In genomic region chr5:140690376-140690932, GRCh38 we compare ENCODE assay signal across 8 cellular contexts. TPM values are rescaled to one million over a fixed set of nuclear protein-coding genes. Genes with fewer than 3 reads are reported as not detected.
DNase-seq lines count a peak whose midpoint lies in the region; ATAC-seq lines count a peak whose summit lies in the region.

No MANE protein-coding gene starts in this region.

- DNase-seq in activated T-cell treated with anti-CD3 and anti-CD28 coated beads, Interleukin-2, amount 50 U/mL, for 24 hours, result no peak
- no peak for DNase-seq in activated T-cell treated with anti-CD3 and anti-CD28 coated beads for 4 hours
- DNase-seq in T-helper 17 cell, result no peak
- no peak for DNase-seq in iPS DF 6.9 (ENCODE audit: low read depth, low spot score)
- DNase-seq in COR-L47 (lab: John Stamatoyannopoulos, UW), result no peak
- no peak for DNase-seq in stimulated activated CD4-positive, alpha-beta T cell treated with anti-CD3 and anti-CD28 coated beads, Interleukin-4, amount 100 ng/mL, for 1 hour
- no peak for DNase-seq in DMS 273 (lab: John Stamatoyannopoulos, UW; ENCODE audit: unreplicated experiment)

- no peaks in the 10 kb centered on the region for H3K4me1 ChIP-seq in iPS DF 6.9 (ENCODE audit: control insufficient read depth, insufficient read depth, low read length)

- no peak overlapping the region for H3K27ac ChIP-seq in iPS DF 6.9 (ENCODE audit: low read length)

- peak overlapping the region; percentile 97 for H3K4me3 Mint-ChIP-seq in activated T-cell treated with anti-CD3 and anti-CD28 coated beads, Interleukin-2, amount 50 U/mL, for 24 hours
- H3K4me3 Mint-ChIP-seq in T-helper 17 cell, result peak overlapping the region; percentile 100
- H3K4me3 Mint-ChIP-seq in stimulated activated memory B cell treated with anti-CD40 and anti-IgM and Interleukin-4, amounts not matched to agents 10 μg/mL and 1 μg/mL and 100 μg/mL, for 72 hours, result peak overlapping the region; percentile 99

- H3K9me3 Mint-ChIP-seq in activated T-cell treated with anti-CD3 and anti-CD28 coated beads, Interleukin-2, amount 50 U/mL, for 24 hours, result no peaks in the 10 kb centered on the region
- H3K9me3 Mint-ChIP-seq in stimulated activated memory B cell treated with anti-CD40 and anti-IgM and Interleukin-4, amounts not matched to agents 10 μg/mL and 1 μg/mL and 100 μg/mL, for 72 hours, result no peaks in the 10 kb centered on the region

- ATAC-seq in T-helper 17 cell, result peak; percentile 2
- ATAC-seq in stimulated activated memory B cell treated with anti-CD40 and anti-IgM and Interleukin-4, amounts not matched to agents 10 μg/mL and 1 μg/mL and 100 μg/mL, for 72 hours, result no peak

- H3K27ac Mint-ChIP-seq in activated T-cell treated with anti-CD3 and anti-CD28 coated beads, Interleukin-2, amount 50 U/mL, for 24 hours, result peak overlapping the region; percentile 99
- H3K27ac Mint-ChIP-seq in T-helper 17 cell, result peak overlapping the region; percentile 98
- peak overlapping the region; percentile 95 for H3K27ac Mint-ChIP-seq in stimulated activated memory B cell treated with anti-CD40 and anti-IgM and Interleukin-4, amounts not matched to agents 10 μg/mL and 1 μg/mL and 100 μg/mL, for 72 hours

- H3K4me3 ChIP-seq in iPS DF 6.9 (ENCODE audit: low read length), result peak overlapping the region; percentile 93; the same call in 1 of the 2 replicates

- WGBS in iPS DF 6.9 (ENCODE audit: insufficient coverage, insufficient read length), result no CpG with 5 or more reads among the region's 8 CpGs

- no peaks in the 10 kb centered on the region for H3K9me3 ChIP-seq in T-helper 17 cell (ENCODE audit: control insufficient read depth, low read length, poor library complexity, severe bottlenecking)
- no peaks in the 10 kb centered on the region for H3K9me3 ChIP-seq in iPS DF 6.9 (ENCODE audit: control insufficient read depth, insufficient read depth, low read length)

- H3K36me3 Mint-ChIP-seq in activated T-cell treated with anti-CD3 and anti-CD28 coated beads, Interleukin-2, amount 50 U/mL, for 24 hours (ENCODE audit: low read depth), result peaks cover 78% of the 10 kb centered on the region
- no peaks in the 10 kb centered on the region for H3K36me3 Mint-ChIP-seq in T-helper 17 cell (ENCODE audit: low read depth)
- H3K36me3 Mint-ChIP-seq in stimulated activated memory B cell treated with anti-CD40 and anti-IgM and Interleukin-4, amounts not matched to agents 10 μg/mL and 1 μg/mL and 100 μg/mL, for 72 hours, result peaks cover 14% of the 10 kb centered on the region

- H3K4me1 Mint-ChIP-seq in activated T-cell treated with anti-CD3 and anti-CD28 coated beads, Interleukin-2, amount 50 U/mL, for 24 hours (ENCODE audit: low read depth), result peaks cover 42% of the 10 kb centered on the region
- peaks cover 23% of the 10 kb centered on the region for H3K4me1 Mint-ChIP-seq in T-helper 17 cell
- H3K4me1 Mint-ChIP-seq in stimulated activated memory B cell treated with anti-CD40 and anti-IgM and Interleukin-4, amounts not matched to agents 10 μg/mL and 1 μg/mL and 100 μg/mL, for 72 hours, result peaks cover 25% of the 10 kb centered on the region

- no peaks in the 10 kb centered on the region for H3K27me3 Mint-ChIP-seq in activated T-cell treated with anti-CD3 and anti-CD28 coated beads, Interleukin-2, amount 50 U/mL, for 24 hours
- no peaks in the 10 kb centered on the region for H3K27me3 Mint-ChIP-seq in T-helper 17 cell
- H3K27me3 Mint-ChIP-seq in stimulated activated memory B cell treated with anti-CD40 and anti-IgM and Interleukin-4, amounts not matched to agents 10 μg/mL and 1 μg/mL and 100 μg/mL, for 72 hours, result no peaks in the 10 kb centered on the region

- H3K27me3 ChIP-seq in iPS DF 6.9 (ENCODE audit: control insufficient read depth, insufficient read depth, low read length), result no peaks in the 10 kb centered on the region

- peaks cover 7% of the 10 kb centered on the region; the same call in 1 of the 2 replicates for H3K36me3 ChIP-seq in iPS DF 6.9 (ENCODE audit: control insufficient read depth, insufficient read depth, low read length)

RNA-seq across cellular contexts. Expression of gene HARS1, which starts 0.7 kb away (rescaled TPM):
- total RNA-seq in T-helper 17 cell, result 10 to 100 TPM; 44.8 to 49.3 TPM

RNA-seq across cellular contexts. Expression of gene HARS2, which starts 0.8 kb away (rescaled TPM):
- total RNA-seq in T-helper 17 cell, result 10 to 100 TPM; 33.5 to 34.9 TPM

RNA-seq across cellular contexts. Expression of gene ZMAT2, which starts 9.8 kb away (rescaled TPM):
- 10 to 100 TPM; 40.9 to 41.5 TPM for total RNA-seq in T-helper 17 cell

RNA-seq across cellular contexts. Expression of gene DND1, which starts 17.1 kb away (rescaled TPM):
- 1 to 10 TPM; 1.2 to 1.9 TPM for total RNA-seq in T-helper 17 cell

RNA-seq across cellular contexts. Expression of gene WDR55, which starts 25.8 kb away (rescaled TPM):
- 10 to 100 TPM; 34.8 to 36.3 TPM for total RNA-seq in T-helper 17 cell
